Comparison of ENCODE assay signal across 10 cellular contexts in genomic region chr3:78204977-78205376, GRCh38.
A peak's percentile ranks its signal among the peaks of the same experiment; 100 is the strongest.
DNase-seq lines count a peak whose midpoint lies in the region; ATAC-seq and TF ChIP-seq lines count a peak whose summit lies in the region.
"Had no signal": no experiment of that assay in that cellular context is flagged by ENCODE, and none has a peak within 500 bp of the region (broad histone marks: within the 10 kb centered on the region; RNA-seq: fewer than 3 reads in every experiment).

No MANE protein-coding gene starts in this region.

- no peaks in the 10 kb centered on the region for H3K36me3 Mint-ChIP-seq in endodermal cell (ENCODE audit: low read depth)
- no peaks in the 10 kb centered on the region for H3K36me3 Mint-ChIP-seq in activated CD8-positive, alpha-beta T cell treated with anti-CD3 and anti-CD28 coated beads, Interleukin-2, amount 10 ng/mL, durations not matched to agents 7 days and 5 days (ENCODE audit: low read depth)
- H3K36me3 Mint-ChIP-seq in stimulated activated memory B cell treated with anti-CD40 and anti-IgM and Interleukin-4, amounts not matched to agents 10 μg/mL and 1 μg/mL and 100 μg/mL, for 72 hours: no peaks in the 10 kb centered on the region

- no peaks in the 10 kb centered on the region for H3K27me3 Mint-ChIP-seq in endodermal cell (ENCODE audit: insufficient read depth)
- no peaks in the 10 kb centered on the region for H3K27me3 Mint-ChIP-seq in activated CD8-positive, alpha-beta T cell treated with anti-CD3 and anti-CD28 coated beads, Interleukin-2, amount 10 ng/mL, durations not matched to agents 7 days and 5 days (ENCODE audit: low read depth)
- H3K27me3 Mint-ChIP-seq in stimulated activated memory B cell treated with anti-CD40 and anti-IgM and Interleukin-4, amounts not matched to agents 10 μg/mL and 1 μg/mL and 100 μg/mL, for 72 hours: no peaks in the 10 kb centered on the region

- TF ChIP-seq CTCF in endodermal cell (conservative IDR thresholded peaks at IDR 0.05): peak; percentile 57

- peaks cover 3% of the 10 kb centered on the region for H3K4me1 ChIP-seq in endodermal cell (ENCODE audit: control insufficient read depth, insufficient read depth, low read length)

- H3K4me1 Mint-ChIP-seq in endodermal cell: peaks cover 12% of the 10 kb centered on the region
- no peaks in the 10 kb centered on the region for H3K4me1 Mint-ChIP-seq in activated CD8-positive, alpha-beta T cell treated with anti-CD3 and anti-CD28 coated beads, Interleukin-2, amount 10 ng/mL, durations not matched to agents 7 days and 5 days (ENCODE audit: low read depth)
- H3K4me1 Mint-ChIP-seq in stimulated activated memory B cell treated with anti-CD40 and anti-IgM and Interleukin-4, amounts not matched to agents 10 μg/mL and 1 μg/mL and 100 μg/mL, for 72 hours: no peaks in the 10 kb centered on the region

- no peak overlapping the region for H3K9ac ChIP-seq in endodermal cell (ENCODE audit: extremely low read depth, low read length, poor library complexity, severe bottlenecking)

- POLR2A ChIA-PET in activated CD8-positive, alpha-beta T cell treated with anti-CD3 and anti-CD28 coated beads, Interleukin-2, amount 10 ng/mL, durations not matched to agents 7 days and 5 days (lab: Charles Lee): no interaction called here

- H3K27ac Mint-ChIP-seq in endodermal cell: no peak overlapping the region
- no peak overlapping the region for H3K27ac Mint-ChIP-seq in activated CD8-positive, alpha-beta T cell treated with anti-CD3 and anti-CD28 coated beads, Interleukin-2, amount 10 ng/mL, durations not matched to agents 7 days and 5 days
- H3K27ac Mint-ChIP-seq in stimulated activated memory B cell treated with anti-CD40 and anti-IgM and Interleukin-4, amounts not matched to agents 10 μg/mL and 1 μg/mL and 100 μg/mL, for 72 hours: no peak overlapping the region

- CTCF ChIA-PET in activated CD8-positive, alpha-beta T cell treated with anti-CD3 and anti-CD28 coated beads, Interleukin-2, amount 10 ng/mL, durations not matched to agents 7 days and 5 days (lab: Charles Lee): no interaction called here

- H3K4me3 ChIP-seq in endodermal cell (ENCODE audit: low read length): no peak overlapping the region

- no peak overlapping the region for H3K4me3 Mint-ChIP-seq in endodermal cell
- no peak overlapping the region for H3K4me3 Mint-ChIP-seq in activated CD8-positive, alpha-beta T cell treated with anti-CD3 and anti-CD28 coated beads, Interleukin-2, amount 10 ng/mL, durations not matched to agents 7 days and 5 days
- no peak overlapping the region for H3K4me3 Mint-ChIP-seq in stimulated activated memory B cell treated with anti-CD40 and anti-IgM and Interleukin-4, amounts not matched to agents 10 μg/mL and 1 μg/mL and 100 μg/mL, for 72 hours

- no peaks in the 10 kb centered on the region for H3K9me3 Mint-ChIP-seq in endodermal cell
- H3K9me3 Mint-ChIP-seq in activated CD8-positive, alpha-beta T cell treated with anti-CD3 and anti-CD28 coated beads, Interleukin-2, amount 10 ng/mL, durations not matched to agents 7 days and 5 days (ENCODE audit: insufficient read depth): no peaks in the 10 kb centered on the region
- peaks cover 3% of the 10 kb centered on the region for H3K9me3 Mint-ChIP-seq in stimulated activated memory B cell treated with anti-CD40 and anti-IgM and Interleukin-4, amounts not matched to agents 10 μg/mL and 1 μg/mL and 100 μg/mL, for 72 hours

- no peaks in the 10 kb centered on the region for H3K36me3 ChIP-seq in endodermal cell (ENCODE audit: control insufficient read depth, insufficient read depth, low read length)

- 51 to 78% methylated on average over 3 to 5 of the region's 5 CpGs for WGBS in endodermal cell (ENCODE audit: insufficient coverage in 1 of 2, insufficient read length in 1 of 2), 2 experiments

- no peak for ATAC-seq in GM19351 (IDR thresholded peaks at IDR 0.05; ENCODE audit: unreplicated experiment)
- no peak for ATAC-seq in activated CD8-positive, alpha-beta T cell treated with anti-CD3 and anti-CD28 coated beads, Interleukin-2, amount 10 ng/mL, durations not matched to agents 7 days and 5 days
- no peak for ATAC-seq in stimulated activated memory B cell treated with anti-CD40 and anti-IgM and Interleukin-4, amounts not matched to agents 10 μg/mL and 1 μg/mL and 100 μg/mL, for 72 hours

- H3K9me3 ChIP-seq in endodermal cell (ENCODE audit: control insufficient read depth, low read length): no peaks in the 10 kb centered on the region

- H3K27ac ChIP-seq in endodermal cell (ENCODE audit: low read depth, low read length): no peak overlapping the region

- no peaks in the 10 kb centered on the region for H3K27me3 ChIP-seq in endodermal cell (ENCODE audit: control insufficient read depth, insufficient read depth, low read length, poor library complexity, severe bottlenecking)

- peak; percentile 3 for DNase-seq in GM04504 (ENCODE audit: low read depth)
- peak; percentile 17 for DNase-seq in NCI-H226
- peak; percentile 52 for DNase-seq in endodermal cell
- peak; percentile 36 for DNase-seq in pulmonary artery endothelial cell (ENCODE audit: low read depth, low spot score)
- no peak for DNase-seq in cerebellar nuclear complex (lab: John Stamatoyannopoulos, UW)
- no peak for DNase-seq in activated CD8-positive, alpha-beta T cell treated with anti-CD3 and anti-CD28 coated beads, Interleukin-2, amount 10 ng/mL, durations not matched to agents 7 days and 5 days
- DNase-seq: activated CD8-positive, alpha-beta memory T cell treated with anti-CD3 and anti-CD28 coated beads, Interleukin-2, amount 50 U/mL, for 48 hours; substantia nigra had no signal

Comparison
In these comparisons a context has a peak if more than half of its experiments do, and no peak if none do; other contexts are left out.
1. DNase-seq: peak in GM04504 (single experiment), NCI-H226 (single experiment), endodermal cell (single experiment) and pulmonary artery endothelial cell (single experiment); none in cerebellar nuclear complex (0 of 2) and activated CD8-positive, alpha-beta T cell treated with anti-CD3 and anti-CD28 coated beads, Interleukin-2, amount 10 ng/mL, durations not matched to agents 7 days and 5 days (single experiment).